ENCODE assay signal across 10 cellular contexts in genomic region chr2:230328155-230328458, GRCh38. TPM values are rescaled to one million over a fixed set of nuclear protein-coding genes. Genes with fewer than 3 reads are reported as not detected.
DNase-seq lines count a peak whose midpoint lies in the region; ATAC-seq, FAIRE-seq and TF ChIP-seq lines count a peak whose summit lies in the region.
"Had no signal": no experiment of that assay in that cellular context is flagged by ENCODE, and none has a peak within 500 bp of the region (broad histone marks: within the 10 kb centered on the region; RNA-seq: fewer than 3 reads in every experiment).

No MANE protein-coding gene starts in this region.

- H3K4me2 ChIP-seq in PC-3 (ENCODE audit: low read length) (peak overlapping the region; percentile 32), endothelial cell of umbilical vein (ENCODE audit: insufficient read depth, low read length) (peak overlapping the region; percentile 98)

- POLR2A ChIA-PET in activated CD4-positive, alpha-beta T cell treated with anti-CD3 and anti-CD28 coated beads, Interleukin-2, amount 10 ng/mL, durations not matched to agents 7 days and 5 days (lab: Charles Lee): interaction anchor here (1.7 kb wide), 1 partner anchor 109 kb away, joined by 9 read pairs; the partner anchor contains the start of gene SP110
- POLR2A ChIA-PET in PC-3 (lab: Charles Lee; ENCODE audit: unreplicated experiment) (no interaction called here), endothelial cell of umbilical vein (lab: Charles Lee) (no interaction called here)

- TF ChIP-seq POLR2A in endothelial cell of umbilical vein (IDR thresholded peaks at IDR 0.05; ENCODE audit: low read depth, low read length): no peak

- H3K27ac Mint-ChIP-seq in activated CD4-positive, alpha-beta T cell treated with anti-CD3 and anti-CD28 coated beads, Interleukin-2, amount 10 ng/mL, durations not matched to agents 7 days and 5 days: peak overlapping the region; percentile 84
- H3K27ac Mint-ChIP-seq in stimulated activated effector memory CD8-positive, alpha-beta T cell treated with anti-CD3 and anti-CD28 coated beads, Interleukin-12 subunit alpha, Interleukin-12 subunit beta, amount 100 ng/mL, for 72 hours: peak overlapping the region; percentile 99

- no peak overlapping the region for H2AFZ ChIP-seq in PC-3 (ENCODE audit: low read length)
- H2AFZ ChIP-seq in endothelial cell of umbilical vein (ENCODE audit: low read depth, low read length): no peak overlapping the region

- TF ChIP-seq CTCF in PC-3 (conservative IDR thresholded peaks at IDR 0.05; ENCODE audit: low read depth, low read length): no peak
- TF ChIP-seq CTCF in endothelial cell of umbilical vein (IDR thresholded peaks at IDR 0.05; ENCODE audit: extremely low read depth in 1 of 2, insufficient read depth in 1 of 2, low read depth in 1 of 2, low read length in 2 of 2): no peak
- TF ChIP-seq CTCF in tibial artery (IDR thresholded peaks at IDR 0.05): no peak

- no peaks in the 10 kb centered on the region for H3K9me1 ChIP-seq in endothelial cell of umbilical vein (replicated peaks; ENCODE audit: control insufficient read depth, extremely low read depth, insufficient read depth, low read length)

- CTCF ChIA-PET in activated CD4-positive, alpha-beta T cell treated with anti-CD3 and anti-CD28 coated beads, Interleukin-2, amount 10 ng/mL, durations not matched to agents 7 days and 5 days (lab: Charles Lee): interaction anchor here (1.1 to 1.6 kb wide), 2 partner anchors 11 to 15 kb away, joined by 3 to 7 read pairs; no protein-coding TSS in a partner anchor
- CTCF ChIA-PET in PC-3 (lab: Charles Lee) (no interaction called here), endothelial cell of umbilical vein (lab: Charles Lee) (interaction anchor here (1.0 to 2.1 kb wide), 3 partner anchors 8 to 51 kb away, joined by 3 to 5 read pairs (median 4); no protein-coding TSS in a partner anchor)

- no peak for FAIRE-seq in endothelial cell of umbilical vein (lab: Jason Lieb, UNC)

- no peak overlapping the region for H3K27ac ChIP-seq in PC-3 (ENCODE audit: low read length)
- H3K27ac ChIP-seq in endothelial cell of umbilical vein (ENCODE audit: insufficient read depth, low read depth, low read length): no peak overlapping the region
- H3K27ac ChIP-seq in tibial artery: no peak overlapping the region

- peaks cover 71% of the 10 kb centered on the region for H3K4me1 Mint-ChIP-seq in activated CD4-positive, alpha-beta T cell treated with anti-CD3 and anti-CD28 coated beads, Interleukin-2, amount 10 ng/mL, durations not matched to agents 7 days and 5 days
- peaks cover 72% of the 10 kb centered on the region for H3K4me1 Mint-ChIP-seq in stimulated activated effector memory CD8-positive, alpha-beta T cell treated with anti-CD3 and anti-CD28 coated beads, Interleukin-12 subunit alpha, Interleukin-12 subunit beta, amount 100 ng/mL, for 72 hours

- H3K27me3 Mint-ChIP-seq in activated CD4-positive, alpha-beta T cell treated with anti-CD3 and anti-CD28 coated beads, Interleukin-2, amount 10 ng/mL, durations not matched to agents 7 days and 5 days: no peaks in the 10 kb centered on the region

- H3K4me3 ChIP-seq in PC-3 (ENCODE audit: low read length) (no peak overlapping the region), endothelial cell of umbilical vein (replicated peaks in 1 of 3; ENCODE audit: insufficient read depth in 1 of 3, low read depth in 1 of 3, low read length in 3 of 3) (no peak overlapping the region), tibial artery (no peak overlapping the region)

- H3K9ac ChIP-seq in PC-3 (ENCODE audit: low read length): no peak overlapping the region
- H3K9ac ChIP-seq in endothelial cell of umbilical vein (replicated peaks; ENCODE audit: extremely low read depth, insufficient read depth, low read length): no peak overlapping the region

- peaks cover 11% of the 10 kb centered on the region; the same call in 1 of the 2 replicates for H3K79me2 ChIP-seq in PC-3 (ENCODE audit: low read length)
- H3K79me2 ChIP-seq in endothelial cell of umbilical vein (ENCODE audit: control insufficient read depth, insufficient read depth, low read length): peaks cover 11% of the 10 kb centered on the region

- H3K9me3 ChIP-seq in PC-3 (ENCODE audit: low read length): no peaks in the 10 kb centered on the region
- H3K9me3 ChIP-seq in endothelial cell of umbilical vein (replicated peaks; ENCODE audit: control insufficient read depth, insufficient read depth, low read length): no peaks in the 10 kb centered on the region
- H3K9me3 ChIP-seq in tibial artery: peaks cover 0 to 3% (median 0%) of the 10 kb centered on the region in 3 donors

- H3K36me3 ChIP-seq in PC-3 (ENCODE audit: low read depth, low read length) (no peaks in the 10 kb centered on the region), endothelial cell of umbilical vein (ENCODE audit: control insufficient read depth in 2 of 2, extremely low read depth in 1 of 2, insufficient read depth in 2 of 2, low read length in 2 of 2) (peaks cover 0 to 2% of the 10 kb centered on the region in 2 experiments), tibial artery (peaks cover 0 to 1% (median 0%) of the 10 kb centered on the region in 3 donors)

- H3K27me3 ChIP-seq in PC-3 (ENCODE audit: low read length): no peaks in the 10 kb centered on the region
- no peaks in the 10 kb centered on the region for H3K27me3 ChIP-seq in endothelial cell of umbilical vein (ENCODE audit: control insufficient read depth in 2 of 2, insufficient read depth in 2 of 2, low read length in 2 of 2)
- H3K27me3 ChIP-seq in tibial artery: no peaks in the 10 kb centered on the region

- BruUV-seq in PC-3 (replicated peaks; lab: Mats Ljungman, UMichigan) (no TSS peak), endothelial cell of umbilical vein (replicated peaks; lab: Mats Ljungman, UMichigan) (no TSS peak)

- H3K4me3 Mint-ChIP-seq in activated CD4-positive, alpha-beta T cell treated with anti-CD3 and anti-CD28 coated beads, Interleukin-2, amount 10 ng/mL, durations not matched to agents 7 days and 5 days: peak overlapping the region; percentile 87
- H3K4me3 Mint-ChIP-seq in stimulated activated effector memory CD8-positive, alpha-beta T cell treated with anti-CD3 and anti-CD28 coated beads, Interleukin-12 subunit alpha, Interleukin-12 subunit beta, amount 100 ng/mL, for 72 hours: peak overlapping the region; percentile 96

- intact Hi-C loops in PC-3 (cut with micrococcal nuclease) (no loop called here), endothelial cell of umbilical vein (cut with micrococcal nuclease) (loop anchor here (5.0 kb wide), 2 partner anchors 106 to 406 kb away; partner anchors contain the start of genes FBXO36 and TRIP12), tibial artery (cut with DNase I; ENCODE audit: low total_unique reads) (no loop called here)

- ATAC-seq in PC-3: no peak
- ATAC-seq in stimulated activated effector memory CD8-positive, alpha-beta T cell treated with anti-CD3 and anti-CD28 coated beads, Interleukin-12 subunit alpha, Interleukin-12 subunit beta, amount 100 ng/mL, for 72 hours: no peak
- ATAC-seq in HG02973 (IDR thresholded peaks at IDR 0.05; ENCODE audit: unreplicated experiment): no peak

- peaks cover 14% of the 10 kb centered on the region; the same call in 1 of the 2 replicates for H3K4me1 ChIP-seq in PC-3 (ENCODE audit: insufficient read depth, low read length)
- H3K4me1 ChIP-seq in endothelial cell of umbilical vein (ENCODE audit: control insufficient read depth, extremely low read depth, insufficient read depth, low read length): peaks cover 17% of the 10 kb centered on the region
- H3K4me1 ChIP-seq in tibial artery: peaks cover 0 to 23% (median 3%) of the 10 kb centered on the region in 4 donors

- no peaks in the 10 kb centered on the region for H3F3A ChIP-seq in PC-3 (ENCODE audit: low read length, unreplicated experiment)

- peaks cover 76% of the 10 kb centered on the region for H3K36me3 Mint-ChIP-seq in activated CD4-positive, alpha-beta T cell treated with anti-CD3 and anti-CD28 coated beads, Interleukin-2, amount 10 ng/mL, durations not matched to agents 7 days and 5 days (ENCODE audit: low read depth)
- peaks cover 41% of the 10 kb centered on the region for H3K36me3 Mint-ChIP-seq in stimulated activated effector memory CD8-positive, alpha-beta T cell treated with anti-CD3 and anti-CD28 coated beads, Interleukin-12 subunit alpha, Interleukin-12 subunit beta, amount 100 ng/mL, for 72 hours

- no peaks in the 10 kb centered on the region for H4K20me1 ChIP-seq in PC-3 (ENCODE audit: low read length)
- H4K20me1 ChIP-seq in endothelial cell of umbilical vein (replicated peaks; ENCODE audit: control insufficient read depth, extremely low read depth, insufficient read depth, low read length): no peaks in the 10 kb centered on the region

- no peaks in the 10 kb centered on the region for H3K9me2 ChIP-seq in PC-3 (replicated peaks; ENCODE audit: low read length)

- peaks cover 15% of the 10 kb centered on the region for H3K9me3 Mint-ChIP-seq in activated CD4-positive, alpha-beta T cell treated with anti-CD3 and anti-CD28 coated beads, Interleukin-2, amount 10 ng/mL, durations not matched to agents 7 days and 5 days
- H3K9me3 Mint-ChIP-seq in stimulated activated effector memory CD8-positive, alpha-beta T cell treated with anti-CD3 and anti-CD28 coated beads, Interleukin-12 subunit alpha, Interleukin-12 subunit beta, amount 100 ng/mL, for 72 hours: no peaks in the 10 kb centered on the region

- no peak for DNase-seq in activated CD4-positive, alpha-beta T cell treated with anti-CD3 and anti-CD28 coated beads, Interleukin-2, amount 10 ng/mL, durations not matched to agents 7 days and 5 days
- DNase-seq in activated CD4-positive, alpha-beta T cell treated with anti-CD3 and anti-CD28 coated beads, Interleukin-2, amount 50 U/mL, for 1 hour: no peak
- DNase-seq in PC-3: no peak
- no peak for DNase-seq in endothelial cell of umbilical vein (ENCODE audit: low read depth, low spot score)
- no peak for DNase-seq in stimulated activated effector memory CD8-positive, alpha-beta T cell treated with anti-CD3 and anti-CD28 coated beads, Interleukin-12 subunit alpha, Interleukin-12 subunit beta, amount 100 ng/mL, for 72 hours (ENCODE audit: low spot score in 2 of 2)
- DNase-seq in 8988T: no peak
- DNase-seq in tibial artery: no peak
- DNase-seq: ACHN, NCI-H1930 had no signal

- dilution Hi-C loops in endothelial cell of umbilical vein (cut with MboI; ENCODE audit: extremely low pct_ligation_motif_present, low sequenced_read_pairs): no loop called here

RNA-seq across cellular contexts. Expression of gene SP140L, which starts 1.1 kb away (rescaled TPM):
- total RNA-seq in activated CD4-positive, alpha-beta T cell treated with anti-CD3 and anti-CD28 coated beads, Interleukin-2, amount 10 ng/mL, durations not matched to agents 7 days and 5 days: 100 to 1,000 TPM in 1 of 2 experiments, 10 to 100 TPM in 1; 95.1 to 101 TPM
- total RNA-seq in PC-3 (2014; rRNA removed) (2.8 and 5.0 TPM in 2 replicates), endothelial cell of umbilical vein (21.4 and 27.3 TPM in 2 replicates)
- 10.7 and 16.0 TPM in 2 replicates for polyA plus RNA-seq in endothelial cell of umbilical vein
- 7.7 and 8.1 TPM in 2 replicates for polyA plus RNA-seq in endothelial cell of umbilical vein (2011; cell fraction: cytosol; rRNA removed)
- polyA plus RNA-seq in endothelial cell of umbilical vein (2011; cell fraction: nucleus; rRNA removed): 49.3 and 51.8 TPM in 2 replicates
- 15.8 and 22.9 TPM in 2 replicates for polyA plus RNA-seq in endothelial cell of umbilical vein (2012)
- 16.0 and 17.8 TPM in 2 replicates for polyA minus RNA-seq in endothelial cell of umbilical vein
- polyA minus RNA-seq in endothelial cell of umbilical vein (2011; cell fraction: cytosol; rRNA and poly(A)+ RNA removed): 3.4 TPM
- 25.6 and 29.6 TPM in 2 replicates for polyA minus RNA-seq in endothelial cell of umbilical vein (2011; cell fraction: nucleus; rRNA and poly(A)+ RNA removed)
